In genomic region chr1:151048645-151049032, GRCh38 we compare ENCODE assay signal across 1 cellular context.
TF ChIP-seq lines count a peak whose summit lies in the region.

No MANE protein-coding gene starts in this region.

TF ChIP-seq in HepG2, 621 proteins besides CTCF, POLR2A, EP300 and RAD21 (continues in another document):
- 0 out of 2 replicates have a peak, but pooled peaks have one; percentile 13 for TF ChIP-seq MYNN (CRISPR knock-in tag; IDR thresholded peaks at IDR 0.05; ENCODE audit: low read depth)
- TF ChIP-seq SAP130 (CRISPR knock-in tag; IDR thresholded peaks at IDR 0.05; ENCODE audit: low read depth), result no peak
- no peak for TF ChIP-seq ZNF343 (CRISPR knock-in tag; IDR thresholded peaks at IDR 0.05)
- no peak for TF ChIP-seq THAP11 (CRISPR knock-in tag; IDR thresholded peaks at IDR 0.05)
- no peak for TF ChIP-seq IKZF4 (CRISPR knock-in tag; IDR thresholded peaks at IDR 0.05; ENCODE audit: borderline replicate concordance, low read depth, not compliant biosample characterization)
- 0 out of 2 replicates have a peak, but pooled peaks have one; percentile 0 for TF ChIP-seq FOSL2 (CRISPR knock-in tag; IDR thresholded peaks at IDR 0.05)
- no peak for TF ChIP-seq ZNF33B (CRISPR knock-in tag; IDR thresholded peaks at IDR 0.05)
- TF ChIP-seq ZNF749 (CRISPR knock-in tag; IDR thresholded peaks at IDR 0.05; ENCODE audit: borderline replicate concordance), result 0 out of 2 replicates have a peak, but pooled peaks have one; percentile 16
- TF ChIP-seq FUBP1 (CRISPR knock-in tag; IDR thresholded peaks at IDR 0.05; ENCODE audit: borderline replicate concordance), result no peak
- no peak for TF ChIP-seq ZNF83 (CRISPR knock-in tag; IDR thresholded peaks at IDR 0.05; ENCODE audit: borderline replicate concordance)
- TF ChIP-seq LCORL (IDR thresholded peaks at IDR 0.05), result no peak
- 0 out of 2 replicates have a peak, but pooled peaks have one; percentile 74 for TF ChIP-seq LCORL (CRISPR knock-in tag; IDR thresholded peaks at IDR 0.05)
- no peak for TF ChIP-seq TCF7 (IDR thresholded peaks at IDR 0.05; ENCODE audit: low read depth)
- no peak for TF ChIP-seq PAWR (CRISPR knock-in tag; IDR thresholded peaks at IDR 0.05; ENCODE audit: borderline replicate concordance)
- TF ChIP-seq MLLT10 (CRISPR knock-in tag; IDR thresholded peaks at IDR 0.05), result no peak
- TF ChIP-seq ZFP36L1 (CRISPR knock-in tag; IDR thresholded peaks at IDR 0.05), result 0 out of 2 replicates have a peak, but pooled peaks have one; percentile 10
- no peak for TF ChIP-seq MBNL3 (CRISPR knock-in tag; conservative IDR thresholded peaks at IDR 0.05)
- no peak for TF ChIP-seq ZNF878 (CRISPR knock-in tag; IDR thresholded peaks at IDR 0.05)
- no peak for TF ChIP-seq ZKSCAN8 (CRISPR knock-in tag; IDR thresholded peaks at IDR 0.05; ENCODE audit: borderline replicate concordance)
- no peak for TF ChIP-seq STAG1 (CRISPR knock-in tag; IDR thresholded peaks at IDR 0.05)
- TF ChIP-seq RBM22 (optimal IDR thresholded peaks at IDR 0.05; ENCODE audit: low read length), result no peak
- TF ChIP-seq MATR3 (CRISPR knock-in tag; IDR thresholded peaks at IDR 0.05), result no peak
- no peak for TF ChIP-seq KDM3A (CRISPR knock-in tag; IDR thresholded peaks at IDR 0.05; ENCODE audit: low read depth)
- no peak for TF ChIP-seq HMGXB4 (CRISPR knock-in tag; IDR thresholded peaks at IDR 0.05; ENCODE audit: borderline replicate concordance in 1 of 2, low read depth in 1 of 2)
- TF ChIP-seq PPARG (CRISPR knock-in tag; conservative IDR thresholded peaks at IDR 0.05), result no peak
- no peak for TF ChIP-seq CENPX (CRISPR knock-in tag; IDR thresholded peaks at IDR 0.05)
- TF ChIP-seq ZNF207 (IDR thresholded peaks at IDR 0.05; ENCODE audit: borderline replicate concordance), result no peak
- TF ChIP-seq TEAD3 (CRISPR knock-in tag; optimal IDR thresholded peaks at IDR 0.05; ENCODE audit: borderline replicate concordance), result peak; percentile 61
- 0 out of 2 replicates have a peak, but pooled peaks have one; percentile 8 for TF ChIP-seq STAT5B (CRISPR knock-in tag; IDR thresholded peaks at IDR 0.05)
- no peak for TF ChIP-seq SOX5 (CRISPR knock-in tag; IDR thresholded peaks at IDR 0.05; ENCODE audit: borderline replicate concordance)
- TF ChIP-seq ZNF501 (CRISPR knock-in tag; IDR thresholded peaks at IDR 0.05), result no peak
- no peak for TF ChIP-seq SNAI1 (CRISPR knock-in tag; IDR thresholded peaks at IDR 0.05; ENCODE audit: borderline replicate concordance)
- no peak for TF ChIP-seq USF2 (IDR thresholded peaks at IDR 0.05; ENCODE audit: low read depth, low read length)
- no peak for TF ChIP-seq USF2 (CRISPR knock-in tag; IDR thresholded peaks at IDR 0.05; ENCODE audit: borderline replicate concordance)
- no peak for TF ChIP-seq ZNF224 (CRISPR knock-in tag; IDR thresholded peaks at IDR 0.05)
- TF ChIP-seq, protein P1, sequence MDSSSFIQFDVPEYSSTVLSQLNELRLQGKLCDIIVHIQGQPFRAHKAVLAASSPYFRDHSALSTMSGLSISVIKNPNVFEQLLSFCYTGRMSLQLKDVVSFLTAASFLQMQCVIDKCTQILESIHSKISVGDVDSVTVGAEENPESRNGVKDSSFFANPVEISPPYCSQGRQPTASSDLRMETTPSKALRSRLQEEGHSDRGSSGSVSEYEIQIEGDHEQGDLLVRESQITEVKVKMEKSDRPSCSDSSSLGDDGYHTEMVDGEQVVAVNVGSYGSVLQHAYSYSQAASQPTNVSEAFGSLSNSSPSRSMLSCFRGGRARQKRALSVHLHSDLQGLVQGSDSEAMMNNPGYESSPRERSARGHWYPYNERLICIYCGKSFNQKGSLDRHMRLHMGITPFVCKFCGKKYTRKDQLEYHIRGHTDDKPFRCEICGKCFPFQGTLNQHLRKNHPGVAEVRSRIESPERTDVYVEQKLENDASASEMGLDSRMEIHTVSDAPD (CRISPR knock-in tag; IDR thresholded peaks at IDR 0.05), result no peak
- TF ChIP-seq ZNF674 (CRISPR knock-in tag; IDR thresholded peaks at IDR 0.05; ENCODE audit: low read depth), result no peak
- TF ChIP-seq ZNF746 (CRISPR knock-in tag; IDR thresholded peaks at IDR 0.05), result no peak
- TF ChIP-seq, protein P2, sequence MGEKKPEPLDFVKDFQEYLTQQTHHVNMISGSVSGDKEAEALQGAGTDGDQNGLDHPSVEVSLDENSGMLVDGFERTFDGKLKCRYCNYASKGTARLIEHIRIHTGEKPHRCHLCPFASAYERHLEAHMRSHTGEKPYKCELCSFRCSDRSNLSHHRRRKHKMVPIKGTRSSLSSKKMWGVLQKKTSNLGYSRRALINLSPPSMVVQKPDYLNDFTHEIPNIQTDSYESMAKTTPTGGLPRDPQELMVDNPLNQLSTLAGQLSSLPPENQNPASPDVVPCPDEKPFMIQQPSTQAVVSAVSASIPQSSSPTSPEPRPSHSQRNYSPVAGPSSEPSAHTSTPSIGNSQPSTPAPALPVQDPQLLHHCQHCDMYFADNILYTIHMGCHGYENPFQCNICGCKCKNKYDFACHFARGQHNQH (CRISPR knock-in tag; IDR thresholded peaks at IDR 0.05), result no peak
- no peak for TF ChIP-seq RAD51 (IDR thresholded peaks at IDR 0.05; ENCODE audit: borderline replicate concordance)
- TF ChIP-seq ZNF562 (CRISPR knock-in tag; IDR thresholded peaks at IDR 0.05; ENCODE audit: borderline replicate concordance), result no peak
- TF ChIP-seq ZNF264 (CRISPR knock-in tag; IDR thresholded peaks at IDR 0.05), result no peak
- TF ChIP-seq, protein P3, sequence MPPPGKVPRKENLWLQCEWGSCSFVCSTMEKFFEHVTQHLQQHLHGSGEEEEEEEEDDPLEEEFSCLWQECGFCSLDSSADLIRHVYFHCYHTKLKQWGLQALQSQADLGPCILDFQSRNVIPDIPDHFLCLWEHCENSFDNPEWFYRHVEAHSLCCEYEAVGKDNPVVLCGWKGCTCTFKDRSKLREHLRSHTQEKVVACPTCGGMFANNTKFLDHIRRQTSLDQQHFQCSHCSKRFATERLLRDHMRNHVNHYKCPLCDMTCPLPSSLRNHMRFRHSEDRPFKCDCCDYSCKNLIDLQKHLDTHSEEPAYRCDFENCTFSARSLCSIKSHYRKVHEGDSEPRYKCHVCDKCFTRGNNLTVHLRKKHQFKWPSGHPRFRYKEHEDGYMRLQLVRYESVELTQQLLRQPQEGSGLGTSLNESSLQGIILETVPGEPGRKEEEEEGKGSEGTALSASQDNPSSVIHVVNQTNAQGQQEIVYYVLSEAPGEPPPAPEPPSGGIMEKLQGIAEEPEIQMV (CRISPR knock-in tag; IDR thresholded peaks at IDR 0.05; ENCODE audit: low read depth), result 0 out of 2 replicates have a peak, but pooled peaks have one; percentile 22
- TF ChIP-seq GATAD2A (CRISPR knock-in tag; IDR thresholded peaks at IDR 0.05), result peak; percentile 19; the same call in 1 of the 2 replicates
- TF ChIP-seq PHF5A (CRISPR knock-in tag; IDR thresholded peaks at IDR 0.05; ENCODE audit: low read depth, unreplicated experiment), result peak; percentile 33
- TF ChIP-seq ZNF761 (CRISPR knock-in tag; conservative IDR thresholded peaks at IDR 0.05), result no peak
- no peak for TF ChIP-seq REXO4 (CRISPR knock-in tag; IDR thresholded peaks at IDR 0.05; ENCODE audit: borderline replicate concordance)
- TF ChIP-seq, protein P4, sequence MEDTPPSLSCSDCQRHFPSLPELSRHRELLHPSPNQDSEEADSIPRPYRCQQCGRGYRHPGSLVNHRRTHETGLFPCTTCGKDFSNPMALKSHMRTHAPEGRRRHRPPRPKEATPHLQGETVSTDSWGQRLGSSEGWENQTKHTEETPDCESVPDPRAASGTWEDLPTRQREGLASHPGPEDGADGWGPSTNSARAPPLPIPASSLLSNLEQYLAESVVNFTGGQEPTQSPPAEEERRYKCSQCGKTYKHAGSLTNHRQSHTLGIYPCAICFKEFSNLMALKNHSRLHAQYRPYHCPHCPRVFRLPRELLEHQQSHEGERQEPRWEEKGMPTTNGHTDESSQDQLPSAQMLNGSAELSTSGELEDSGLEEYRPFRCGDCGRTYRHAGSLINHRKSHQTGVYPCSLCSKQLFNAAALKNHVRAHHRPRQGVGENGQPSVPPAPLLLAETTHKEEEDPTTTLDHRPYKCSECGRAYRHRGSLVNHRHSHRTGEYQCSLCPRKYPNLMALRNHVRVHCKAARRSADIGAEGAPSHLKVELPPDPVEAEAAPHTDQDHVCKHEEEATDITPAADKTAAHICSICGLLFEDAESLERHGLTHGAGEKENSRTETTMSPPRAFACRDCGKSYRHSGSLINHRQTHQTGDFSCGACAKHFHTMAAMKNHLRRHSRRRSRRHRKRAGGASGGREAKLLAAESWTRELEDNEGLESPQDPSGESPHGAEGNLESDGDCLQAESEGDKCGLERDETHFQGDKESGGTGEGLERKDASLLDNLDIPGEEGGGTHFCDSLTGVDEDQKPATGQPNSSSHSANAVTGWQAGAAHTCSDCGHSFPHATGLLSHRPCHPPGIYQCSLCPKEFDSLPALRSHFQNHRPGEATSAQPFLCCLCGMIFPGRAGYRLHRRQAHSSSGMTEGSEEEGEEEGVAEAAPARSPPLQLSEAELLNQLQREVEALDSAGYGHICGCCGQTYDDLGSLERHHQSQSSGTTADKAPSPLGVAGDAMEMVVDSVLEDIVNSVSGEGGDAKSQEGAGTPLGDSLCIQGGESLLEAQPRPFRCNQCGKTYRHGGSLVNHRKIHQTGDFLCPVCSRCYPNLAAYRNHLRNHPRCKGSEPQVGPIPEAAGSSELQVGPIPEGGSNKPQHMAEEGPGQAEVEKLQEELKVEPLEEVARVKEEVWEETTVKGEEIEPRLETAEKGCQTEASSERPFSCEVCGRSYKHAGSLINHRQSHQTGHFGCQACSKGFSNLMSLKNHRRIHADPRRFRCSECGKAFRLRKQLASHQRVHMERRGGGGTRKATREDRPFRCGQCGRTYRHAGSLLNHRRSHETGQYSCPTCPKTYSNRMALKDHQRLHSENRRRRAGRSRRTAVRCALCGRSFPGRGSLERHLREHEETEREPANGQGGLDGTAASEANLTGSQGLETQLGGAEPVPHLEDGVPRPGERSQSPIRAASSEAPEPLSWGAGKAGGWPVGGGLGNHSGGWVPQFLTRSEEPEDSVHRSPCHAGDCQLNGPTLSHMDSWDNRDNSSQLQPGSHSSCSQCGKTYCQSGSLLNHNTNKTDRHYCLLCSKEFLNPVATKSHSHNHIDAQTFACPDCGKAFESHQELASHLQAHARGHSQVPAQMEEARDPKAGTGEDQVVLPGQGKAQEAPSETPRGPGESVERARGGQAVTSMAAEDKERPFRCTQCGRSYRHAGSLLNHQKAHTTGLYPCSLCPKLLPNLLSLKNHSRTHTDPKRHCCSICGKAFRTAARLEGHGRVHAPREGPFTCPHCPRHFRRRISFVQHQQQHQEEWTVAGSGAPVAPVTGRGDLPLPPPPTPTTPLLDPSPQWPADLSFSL (CRISPR knock-in tag; IDR thresholded peaks at IDR 0.05), result no peak
- no peak for TF ChIP-seq FOXP1 (IDR thresholded peaks at IDR 0.05)
- no peak for TF ChIP-seq FOXP1 (CRISPR knock-in tag; IDR thresholded peaks at IDR 0.05)
- no peak for TF ChIP-seq ZNF607 (CRISPR knock-in tag; IDR thresholded peaks at IDR 0.05; ENCODE audit: borderline replicate concordance)
- no peak for TF ChIP-seq CAMTA2 (CRISPR knock-in tag; IDR thresholded peaks at IDR 0.05; ENCODE audit: borderline replicate concordance)
- TF ChIP-seq SRSF4 (IDR thresholded peaks at IDR 0.05; ENCODE audit: low read depth, low read length, poor library complexity, severe bottlenecking), result no peak
- no peak for TF ChIP-seq GPBP1L1 (CRISPR knock-in tag; IDR thresholded peaks at IDR 0.05)
- no peak for TF ChIP-seq SP1 (IDR thresholded peaks at IDR 0.05)
- no peak for TF ChIP-seq SP1 (CRISPR knock-in tag; IDR thresholded peaks at IDR 0.05)
